In genomic region chr16:85901760-85902365, GRCh38 we compare ENCODE assay signal across 1 cellular context.
TF ChIP-seq lines count a peak whose summit lies in the region.

No MANE protein-coding gene starts in this region.

TF ChIP-seq in liver, 16 proteins besides CTCF, POLR2A, EP300 and RAD21 (continued from another document):
- TF ChIP-seq REST (IDR thresholded peaks at IDR 0.05), result no peak
- no peak for TF ChIP-seq JUND (IDR thresholded peaks at IDR 0.05)
- no peak for TF ChIP-seq SP1 (IDR thresholded peaks at IDR 0.05)
- no peak for TF ChIP-seq YY1 (IDR thresholded peaks at IDR 0.05)
- no peak for TF ChIP-seq TAF1 (conservative IDR thresholded peaks at IDR 0.05)
- TF ChIP-seq FOXA1 (IDR thresholded peaks at IDR 0.05), result no peak
- TF ChIP-seq MAX (IDR thresholded peaks at IDR 0.05), result no peak
- no peak for TF ChIP-seq ATF3 (IDR thresholded peaks at IDR 0.05)
- peak; percentile 58 for TF ChIP-seq NR2F2 (IDR thresholded peaks at IDR 0.05)
- no peak for TF ChIP-seq ZBTB33 (IDR thresholded peaks at IDR 0.05)
- no peak for TF ChIP-seq EGR1 (IDR thresholded peaks at IDR 0.05; ENCODE audit: low read depth in 2 of 2)
- no peak for TF ChIP-seq HNF4G (IDR thresholded peaks at IDR 0.05)
- peak; percentile 34 to 67 for TF ChIP-seq HNF4A (conservative IDR thresholded peaks at IDR 0.05)
- TF ChIP-seq GABPA (IDR thresholded peaks at IDR 0.05 in 1 of 2, conservative IDR thresholded peaks at IDR 0.05 in 1 of 2), result no peak
- peak in 1 of 2 donors; percentile 16 for TF ChIP-seq RXRA (IDR thresholded peaks at IDR 0.05)
